ENCODE assay signal across 1 cellular context in genomic region chr1:32449457-32449831, GRCh38.
TF ChIP-seq lines count a peak whose summit lies in the region.

No MANE protein-coding gene starts in this region.

TF ChIP-seq in HCT116, 20 proteins besides CTCF, POLR2A, EP300 and RAD21:
- peak; percentile 50; the same call in 1 of the 2 replicates for TF ChIP-seq CBX3 (IDR thresholded peaks at IDR 0.05; ENCODE audit: low read depth)
- peak; percentile 74 for TF ChIP-seq JUND (IDR thresholded peaks at IDR 0.05)
- peak; percentile 84 for TF ChIP-seq FOSL1 (IDR thresholded peaks at IDR 0.05; ENCODE audit: low read depth)
- TF ChIP-seq MAX (IDR thresholded peaks at IDR 0.05) = peak; percentile 42; the same call in 1 of the 2 replicates
- peak; percentile 41; the same call in 1 of the 2 replicates for TF ChIP-seq SP1 (IDR thresholded peaks at IDR 0.05; ENCODE audit: low read depth)
